Comparison of ENCODE assay signal across 7 cellular contexts in the genomic region with DNA sequence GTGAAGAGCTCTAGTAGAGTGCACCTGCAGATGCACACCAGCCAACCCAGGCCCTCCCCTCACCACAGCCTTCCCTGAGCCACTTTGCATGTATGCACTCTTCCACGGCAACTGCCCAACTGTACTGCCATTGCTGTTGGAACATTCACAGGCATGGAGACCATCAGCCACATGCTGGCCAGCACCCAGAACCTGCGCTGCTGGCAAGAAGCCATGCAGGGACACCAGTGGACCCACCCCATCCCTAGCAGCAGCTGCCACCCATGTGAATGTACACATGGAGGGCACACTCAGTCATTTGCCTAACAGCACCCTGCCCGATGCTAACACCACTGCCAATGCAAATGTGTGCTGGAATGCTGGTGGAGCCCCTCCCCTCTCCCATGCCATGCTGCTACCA. TPM values are rescaled to one million over a fixed set of nuclear protein-coding genes. Genes with fewer than 3 reads are reported as not detected.
"Had no signal": no experiment of that assay in that cellular context is flagged by ENCODE, and none has a peak within 500 bp of the region (broad histone marks: within the 10 kb centered on the region; RNA-seq: fewer than 3 reads in every experiment).

No MANE protein-coding gene starts in this region.

- H3K4me3 ChIP-seq: GM23338 had no signal

- H3K4me2 ChIP-seq: GM23338 had no signal

- H3K4me3 Mint-ChIP-seq: GM23338, H9 had no signal

- H3K27ac Mint-ChIP-seq: GM23338 had no signal

- H3K4me1 Mint-ChIP-seq: GM23338 had no signal

- H3K9me3 Mint-ChIP-seq: GM23338 had no signal

- ATAC-seq: GM23338, HepG2 had no signal

- FAIRE-seq: H1, H54, HepG2 had no signal

- DNase-seq: H9, HCEC 1CT had no signal

- H2AFZ ChIP-seq: GM23338 had no signal

RNA-seq across cellular contexts. Expression of gene FAM47B, which starts 35.6 kb away (rescaled TPM):
- total RNA-seq: GM23338, H1, H9, HepG2, HT-29 had no signal
- polyA plus RNA-seq: GM23338, H1, HepG2 had no signal
